In the genomic region with DNA sequence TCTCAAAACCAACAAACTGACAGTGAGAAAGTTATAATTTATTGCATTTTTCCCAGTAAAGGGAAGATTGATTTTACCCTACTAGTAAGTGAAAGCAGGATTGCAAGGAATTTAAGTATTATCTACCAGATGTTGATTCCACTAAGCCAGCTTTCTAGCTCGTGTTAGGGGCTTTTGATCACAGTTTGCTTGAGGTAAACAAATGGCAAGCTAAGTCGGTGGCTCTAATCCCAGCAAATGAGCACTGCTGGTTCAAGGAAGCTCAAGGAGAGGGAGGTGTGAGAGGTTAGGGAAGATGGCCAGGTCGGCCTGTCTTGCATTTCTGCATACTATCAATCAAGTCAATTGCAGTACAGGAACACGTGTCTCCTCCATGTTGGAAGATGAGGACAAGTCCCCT, we compare ENCODE assay signal across 20 cellular contexts.
"Had no signal": no experiment of that assay in that cellular context is flagged by ENCODE, and none has a peak within 500 bp of the region (broad histone marks: within the 10 kb centered on the region; RNA-seq: fewer than 3 reads in every experiment).

No MANE protein-coding gene starts in this region.

- H3K9me3 ChIP-seq: lower lobe of right lung, upper lobe of right lung had no signal

- H3K4me3 Mint-ChIP-seq: activated B cell treated with CpG ODN at 0.5 μM for 24 hours; activated CD4-positive, alpha-beta T cell treated with anti-CD3 and anti-CD28 coated beads for 36 hours; activated naive CD4-positive, alpha-beta T cell treated with anti-CD3 and anti-CD28 coated beads for 36 hours; activated naive CD8-positive, alpha-beta T cell treated with anti-CD3 and anti-CD28 coated beads, Interleukin-2, amount 10 ng/mL, durations not matched to agents 7 days and 5 days; activated T-cell treated with anti-CD3 and anti-CD28 coated beads, Interleukin-2, amount 50 U/mL, for 72 hours; naive thymus-derived CD8-positive, alpha-beta T cell had no signal

- H3K27me3 ChIP-seq: heart left ventricle, upper lobe of right lung had no signal

- ATAC-seq: activated CD4-positive, alpha-beta T cell treated with anti-CD3 and anti-CD28 coated beads for 36 hours; activated T-cell treated with anti-CD3 and anti-CD28 coated beads, Interleukin-2, amount 50 U/mL, for 72 hours; heart left ventricle; left lobe of liver; lower lobe of right lung; naive thymus-derived CD8-positive, alpha-beta T cell; stimulated activated naive CD8-positive, alpha-beta T cell treated with anti-CD3 and anti-CD28 coated beads, Interleukin-15, Interleukin-2, amounts not matched to agents 100 U/mL and 50 U/mL, for 24 hours; upper lobe of right lung had no signal

- H3K27ac Mint-ChIP-seq: activated B cell treated with CpG ODN at 0.5 μM for 24 hours; activated CD4-positive, alpha-beta T cell treated with anti-CD3 and anti-CD28 coated beads for 36 hours; activated naive CD4-positive, alpha-beta T cell treated with anti-CD3 and anti-CD28 coated beads for 36 hours; activated naive CD8-positive, alpha-beta T cell treated with anti-CD3 and anti-CD28 coated beads, Interleukin-2, amount 10 ng/mL, durations not matched to agents 7 days and 5 days; activated T-cell treated with anti-CD3 and anti-CD28 coated beads, Interleukin-2, amount 50 U/mL, for 72 hours; naive thymus-derived CD8-positive, alpha-beta T cell; progenitor cell of endocrine pancreas had no signal

- H3K27me3 Mint-ChIP-seq: activated B cell treated with CpG ODN at 0.5 μM for 24 hours; activated CD4-positive, alpha-beta T cell treated with anti-CD3 and anti-CD28 coated beads for 36 hours; activated naive CD8-positive, alpha-beta T cell treated with anti-CD3 and anti-CD28 coated beads, Interleukin-2, amount 10 ng/mL, durations not matched to agents 7 days and 5 days; naive thymus-derived CD8-positive, alpha-beta T cell had no signal

- H3K4me1 ChIP-seq: heart left ventricle, lower lobe of right lung, upper lobe of right lung had no signal

- H3K27ac ChIP-seq: coronary artery, epithelial cell of prostate, heart left ventricle, lower lobe of right lung, upper lobe of right lung had no signal

- H3K4me3 ChIP-seq: coronary artery, heart left ventricle, lower lobe of right lung, upper lobe of right lung had no signal

- H3K4me1 Mint-ChIP-seq: activated B cell treated with CpG ODN at 0.5 μM for 24 hours; activated CD4-positive, alpha-beta T cell treated with anti-CD3 and anti-CD28 coated beads for 36 hours; activated naive CD8-positive, alpha-beta T cell treated with anti-CD3 and anti-CD28 coated beads, Interleukin-2, amount 10 ng/mL, durations not matched to agents 7 days and 5 days; naive thymus-derived CD8-positive, alpha-beta T cell had no signal

- DNase-seq: activated B cell treated with CpG ODN at 0.5 μM for 24 hours; activated CD4-positive, alpha-beta T cell treated with anti-CD3 and anti-CD28 coated beads for 36 hours; activated CD4-positive, alpha-beta T cell treated with anti-CD3 and anti-CD28 coated beads, Interleukin-2, amount 50 U/mL, for 4 hours; activated effector memory CD4-positive, alpha-beta T cell treated with Interleukin-2 at 50 U/mL for 16 hours; activated naive CD4-positive, alpha-beta T cell treated with anti-CD3 and anti-CD28 coated beads for 36 hours; activated naive CD8-positive, alpha-beta T cell treated with anti-CD3 and anti-CD28 coated beads, Interleukin-2, amount 10 ng/mL, durations not matched to agents 7 days and 5 days; activated T-cell treated with anti-CD3 and anti-CD28 coated beads, Interleukin-2, amount 50 U/mL, for 72 hours; amniotic stem cell; cerebellar nuclear complex; heart left ventricle; lower lobe of right lung; naive thymus-derived CD8-positive, alpha-beta T cell; stimulated activated CD4-positive, alpha-beta T cell treated with anti-CD3 and anti-CD28 coated beads, Interleukin-4, amount 100 ng/mL, for 24 hours; stimulated activated naive CD8-positive, alpha-beta T cell treated with anti-CD3 and anti-CD28 coated beads, Interleukin-15, Interleukin-2, amounts not matched to agents 100 U/mL and 50 U/mL, for 24 hours; T-helper 9 cell; upper lobe of right lung had no signal

- H3K36me3 ChIP-seq: heart left ventricle, lower lobe of right lung, upper lobe of right lung had no signal

- H3K36me3 Mint-ChIP-seq: activated naive CD8-positive, alpha-beta T cell treated with anti-CD3 and anti-CD28 coated beads, Interleukin-2, amount 10 ng/mL, durations not matched to agents 7 days and 5 days had no signal
